1 cellular context compared by ENCODE assay signal in genomic region chr13:91540157-91540736, GRCh38.
TF ChIP-seq lines count a peak whose summit lies in the region.

No MANE protein-coding gene starts in this region.

TF ChIP-seq in GM23338, 12 proteins besides CTCF, POLR2A, EP300 and RAD21 (continued from another document):
- TF ChIP-seq ZNF462 (CRISPR knock-in tag; IDR thresholded peaks at IDR 0.05) (no peak), NANOG (IDR thresholded peaks at IDR 0.05; ENCODE audit: borderline replicate concordance) (no peak), JUNB (IDR thresholded peaks at IDR 0.05; ENCODE audit: unreplicated experiment) (no peak), POLR2AphosphoS5 (IDR thresholded peaks at IDR 0.05; ENCODE audit: low read depth) (no peak), ZNF331 (CRISPR knock-in tag; IDR thresholded peaks at IDR 0.05; ENCODE audit: low read depth) (no peak), ETS1 (IDR thresholded peaks at IDR 0.05) (no peak), CREB1 (CRISPR knock-in tag; IDR thresholded peaks at IDR 0.05; ENCODE audit: low read depth) (no peak), EZH2phosphoT487 (IDR thresholded peaks at IDR 0.05; ENCODE audit: unreplicated experiment) (no peak), ZNF114 (CRISPR knock-in tag; IDR thresholded peaks at IDR 0.05) (no peak), STAT1 (IDR thresholded peaks at IDR 0.05; ENCODE audit: unreplicated experiment) (no peak)
- TF ChIP-seq, protein P1, sequence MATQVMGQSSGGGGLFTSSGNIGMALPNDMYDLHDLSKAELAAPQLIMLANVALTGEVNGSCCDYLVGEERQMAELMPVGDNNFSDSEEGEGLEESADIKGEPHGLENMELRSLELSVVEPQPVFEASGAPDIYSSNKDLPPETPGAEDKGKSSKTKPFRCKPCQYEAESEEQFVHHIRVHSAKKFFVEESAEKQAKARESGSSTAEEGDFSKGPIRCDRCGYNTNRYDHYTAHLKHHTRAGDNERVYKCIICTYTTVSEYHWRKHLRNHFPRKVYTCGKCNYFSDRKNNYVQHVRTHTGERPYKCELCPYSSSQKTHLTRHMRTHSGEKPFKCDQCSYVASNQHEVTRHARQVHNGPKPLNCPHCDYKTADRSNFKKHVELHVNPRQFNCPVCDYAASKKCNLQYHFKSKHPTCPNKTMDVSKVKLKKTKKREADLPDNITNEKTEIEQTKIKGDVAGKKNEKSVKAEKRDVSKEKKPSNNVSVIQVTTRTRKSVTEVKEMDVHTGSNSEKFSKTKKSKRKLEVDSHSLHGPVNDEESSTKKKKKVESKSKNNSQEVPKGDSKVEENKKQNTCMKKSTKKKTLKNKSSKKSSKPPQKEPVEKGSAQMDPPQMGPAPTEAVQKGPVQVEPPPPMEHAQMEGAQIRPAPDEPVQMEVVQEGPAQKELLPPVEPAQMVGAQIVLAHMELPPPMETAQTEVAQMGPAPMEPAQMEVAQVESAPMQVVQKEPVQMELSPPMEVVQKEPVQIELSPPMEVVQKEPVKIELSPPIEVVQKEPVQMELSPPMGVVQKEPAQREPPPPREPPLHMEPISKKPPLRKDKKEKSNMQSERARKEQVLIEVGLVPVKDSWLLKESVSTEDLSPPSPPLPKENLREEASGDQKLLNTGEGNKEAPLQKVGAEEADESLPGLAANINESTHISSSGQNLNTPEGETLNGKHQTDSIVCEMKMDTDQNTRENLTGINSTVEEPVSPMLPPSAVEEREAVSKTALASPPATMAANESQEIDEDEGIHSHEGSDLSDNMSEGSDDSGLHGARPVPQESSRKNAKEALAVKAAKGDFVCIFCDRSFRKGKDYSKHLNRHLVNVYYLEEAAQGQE (IDR thresholded peaks at IDR 0.05; ENCODE audit: unreplicated experiment), result no peak
